22 cellular contexts compared by ENCODE assay signal in genomic region chr6:5537967-5538366, GRCh38.
DNase-seq lines count a peak whose midpoint lies in the region; ATAC-seq and TF ChIP-seq lines count a peak whose summit lies in the region.
"Had no signal": no experiment of that assay in that cellular context is flagged by ENCODE, and none has a peak within 500 bp of the region (broad histone marks: within the 10 kb centered on the region; RNA-seq: fewer than 3 reads in every experiment).

No MANE protein-coding gene starts in this region.

- H3K4me3 ChIP-seq in AG09309 (ENCODE audit: control insufficient read depth, low read depth, low read length) (no peak overlapping the region), lower lobe of right lung (no peak overlapping the region)
- H3K4me3 ChIP-seq: tibial nerve had no signal

- TF ChIP-seq CTCF in AG09309 (IDR thresholded peaks at IDR 0.05; ENCODE audit: control insufficient read depth, insufficient read depth, low read depth, low read length, missing control alignments) (no peak), chondrocyte (IDR thresholded peaks at IDR 0.05) (no peak), lower lobe of right lung (IDR thresholded peaks at IDR 0.05) (no peak)

- H3K36me3 Mint-ChIP-seq in chondrocyte (ENCODE audit: low read depth) = peaks cover 2% of the 10 kb centered on the region
- H3K36me3 Mint-ChIP-seq in activated CD4-positive, alpha-beta T cell treated with anti-CD3 and anti-CD28 coated beads for 36 hours (ENCODE audit: low read depth) = peaks cover 25% of the 10 kb centered on the region

- CTCF ChIA-PET in activated CD4-positive, alpha-beta T cell treated with anti-CD3 and anti-CD28 coated beads for 36 hours (lab: Charles Lee) = no interaction called here

- H3K27me3 Mint-ChIP-seq in chondrocyte (ENCODE audit: low read depth) = no peaks in the 10 kb centered on the region
- no peaks in the 10 kb centered on the region for H3K27me3 Mint-ChIP-seq in activated CD4-positive, alpha-beta T cell treated with anti-CD3 and anti-CD28 coated beads for 36 hours
- H3K27me3 Mint-ChIP-seq: activated naive CD8-positive, alpha-beta T cell treated with anti-CD3 and anti-CD28 coated beads, Interleukin-2, amount 50 U/mL, for 24 hours; stimulated activated naive B cell treated with anti-CD40 and anti-IgM and Interleukin-4, amounts not matched to agents 10 μg/mL and 1 μg/mL and 100 μg/mL, for 72 hours had no signal

- no peaks in the 10 kb centered on the region for H3K9me3 Mint-ChIP-seq in chondrocyte (ENCODE audit: low read depth)
- H3K9me3 Mint-ChIP-seq in activated CD4-positive, alpha-beta T cell treated with anti-CD3 and anti-CD28 coated beads for 36 hours (ENCODE audit: low read depth) = no peaks in the 10 kb centered on the region
- H3K9me3 Mint-ChIP-seq: activated naive CD8-positive, alpha-beta T cell treated with anti-CD3 and anti-CD28 coated beads, Interleukin-2, amount 50 U/mL, for 24 hours; activated T-helper 2 cell treated with anti-CD3 and anti-CD28 coated beads, Interferon-gamma antibody, Interleukin-2, Interleukin-4, amounts not matched to agents 10 μg/mL and 5 μg/mL and 100 μg/mL, durations not matched to agents 14 hours and 24 hours and 36 hours had no signal

- H3K9me3 ChIP-seq in lower lobe of right lung = no peaks in the 10 kb centered on the region
- H3K9me3 ChIP-seq: tibial nerve had no signal

- POLR2A ChIA-PET in activated CD4-positive, alpha-beta T cell treated with anti-CD3 and anti-CD28 coated beads for 36 hours (lab: Charles Lee) = no interaction called here

- no peak overlapping the region for H3K4me3 Mint-ChIP-seq in chondrocyte (ENCODE audit: unreplicated experiment)
- no peak overlapping the region for H3K4me3 Mint-ChIP-seq in activated CD4-positive, alpha-beta T cell treated with anti-CD3 and anti-CD28 coated beads for 36 hours
- H3K4me3 Mint-ChIP-seq: activated naive CD8-positive, alpha-beta T cell treated with anti-CD3 and anti-CD28 coated beads, Interleukin-2, amount 50 U/mL, for 24 hours; stimulated activated naive B cell treated with anti-CD40 and anti-IgM and Interleukin-4, amounts not matched to agents 10 μg/mL and 1 μg/mL and 100 μg/mL, for 72 hours had no signal

- peak overlapping the region; percentile 68 for H3K27ac Mint-ChIP-seq in chondrocyte (ENCODE audit: unreplicated experiment)
- no peak overlapping the region for H3K27ac Mint-ChIP-seq in activated CD4-positive, alpha-beta T cell treated with anti-CD3 and anti-CD28 coated beads for 36 hours
- H3K27ac Mint-ChIP-seq: activated naive CD8-positive, alpha-beta T cell treated with anti-CD3 and anti-CD28 coated beads, Interleukin-2, amount 50 U/mL, for 24 hours; activated T-helper 2 cell treated with anti-CD3 and anti-CD28 coated beads, Interferon-gamma antibody, Interleukin-2, Interleukin-4, amounts not matched to agents 10 μg/mL and 5 μg/mL and 100 μg/mL, durations not matched to agents 14 hours and 24 hours and 36 hours; stimulated activated naive B cell treated with anti-CD40 and anti-IgM and Interleukin-4, amounts not matched to agents 10 μg/mL and 1 μg/mL and 100 μg/mL, for 72 hours had no signal

- H3K27me3 ChIP-seq in lower lobe of right lung (ENCODE audit: low read depth) = no peaks in the 10 kb centered on the region
- H3K27me3 ChIP-seq: tibial nerve had no signal

- H3K27ac ChIP-seq in lower lobe of right lung = no peak overlapping the region
- H3K27ac ChIP-seq: tibial nerve had no signal

- intact Hi-C loops in lower lobe of right lung (cut with DNase I) = no loop called here
- intact Hi-C loops in activated CD4-positive, alpha-beta T cell treated with anti-CD3 and anti-CD28 coated beads for 36 hours (cut with DNase I, micrococcal nuclease) = no loop called here

- H3K36me3 ChIP-seq in lower lobe of right lung = no peaks in the 10 kb centered on the region
- H3K36me3 ChIP-seq: tibial nerve had no signal

- ATAC-seq in lower lobe of right lung = peak; percentile 72 to 89
- no peak for ATAC-seq in activated CD4-positive, alpha-beta T cell treated with anti-CD3 and anti-CD28 coated beads for 36 hours
- ATAC-seq: activated naive CD8-positive, alpha-beta T cell treated with anti-CD3 and anti-CD28 coated beads, Interleukin-2, amount 50 U/mL, for 24 hours; stimulated activated naive B cell treated with anti-CD40 and anti-IgM and Interleukin-4, amounts not matched to agents 10 μg/mL and 1 μg/mL and 100 μg/mL, for 72 hours had no signal

- DNase-seq in AG09309 (ENCODE audit: low read depth) = peak; percentile 34
- peak; percentile 2 for DNase-seq in LoVo (ENCODE audit: low spot score)
- no peak for DNase-seq in chondrocyte (ENCODE audit: low spot score)
- no peak for DNase-seq in lower lobe of right lung
- DNase-seq in NCI-H748 (lab: John Stamatoyannopoulos, UW; ENCODE audit: unreplicated experiment) = no peak
- no peak for DNase-seq in activated CD4-positive, alpha-beta T cell treated with anti-CD3 and anti-CD28 coated beads for 36 hours
- DNase-seq in activated CD4-positive, alpha-beta T cell treated with anti-CD3 and anti-CD28 coated beads, Interleukin-2, amount 50 U/mL, for 1 hour = no peak
- no peak for DNase-seq in DMS79 (lab: John Stamatoyannopoulos, UW)
- DNase-seq: ACHN; activated naive CD8-positive, alpha-beta T cell treated with anti-CD3 and anti-CD28 coated beads, Interleukin-2, amount 50 U/mL, for 24 hours; central memory CD4-positive, alpha-beta T cell; DMS79 treated with DMSO at 0.1 percent for 48 hours; effector CD4-positive, alpha-beta T cell; foreskin melanocyte; GOT3; NCI-H2029 treated with DMSO at 0.1 percent for 48 hours; NCI-H510A treated with DMSO at 0.1 percent for 48 hours; nucleus accumbens; SHP77 treated with DMSO at 0.1 percent for 48 hours; stimulated activated naive B cell treated with anti-CD40 and anti-IgM and Interleukin-4, amounts not matched to agents 10 μg/mL and 1 μg/mL and 100 μg/mL, for 72 hours had no signal

- peaks cover 9% of the 10 kb centered on the region for H3K4me1 Mint-ChIP-seq in chondrocyte (ENCODE audit: low read depth)
- H3K4me1 Mint-ChIP-seq in activated CD4-positive, alpha-beta T cell treated with anti-CD3 and anti-CD28 coated beads for 36 hours = peaks cover 9% of the 10 kb centered on the region

- H3K4me1 ChIP-seq in lower lobe of right lung = peaks cover 5% of the 10 kb centered on the region

Comparison
In these comparisons a context has a peak if more than half of its experiments do, and no peak if none do; other contexts are left out.
1. DNase-seq: peak in AG09309 (single experiment) and LoVo (single experiment); none in chondrocyte (single experiment), lower lobe of right lung (single experiment), NCI-H748 (single experiment), activated CD4-positive, alpha-beta T cell treated with anti-CD3 and anti-CD28 coated beads for 36 hours (single experiment), activated CD4-positive, alpha-beta T cell treated with anti-CD3 and anti-CD28 coated beads, Interleukin-2, amount 50 U/mL, for 1 hour (single experiment) and DMS79 (single experiment).